In the genomic region with DNA sequence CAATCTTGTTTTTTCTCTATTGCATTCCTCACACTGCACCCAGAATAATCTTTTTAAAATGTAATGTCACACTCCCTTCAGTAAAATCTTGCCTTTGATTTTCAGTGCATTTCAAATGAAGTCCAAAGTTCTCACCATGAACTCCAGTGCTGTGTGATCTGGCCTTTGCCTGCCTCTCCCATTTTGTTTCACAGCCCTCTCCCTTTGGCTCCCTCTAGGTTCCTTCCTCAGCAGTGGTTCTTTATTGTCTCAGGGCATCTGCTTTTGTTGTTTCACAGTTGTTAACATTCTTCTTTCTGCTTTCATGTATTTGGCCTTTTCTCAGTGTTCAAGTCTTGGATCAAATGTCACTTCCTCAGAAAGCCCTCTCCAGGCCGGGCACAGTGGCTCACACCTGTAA, we compare ENCODE assay signal across 11 cellular contexts.
DNase-seq lines count a peak whose midpoint lies in the region; ATAC-seq and TF ChIP-seq lines count a peak whose summit lies in the region.
"Had no signal": no experiment of that assay in that cellular context is flagged by ENCODE, and none has a peak within 500 bp of the region (broad histone marks: within the 10 kb centered on the region; RNA-seq: fewer than 3 reads in every experiment).

No MANE protein-coding gene starts in this region.

- H3K4me2 ChIP-seq in OCI-LY7 (ENCODE audit: low read length): no peak overlapping the region
- no peak overlapping the region for H3K4me2 ChIP-seq in PC-9

- no peaks in the 10 kb centered on the region for H3K36me3 ChIP-seq in OCI-LY7 (ENCODE audit: insufficient read depth, low read length)
- no peaks in the 10 kb centered on the region for H3K36me3 ChIP-seq in PC-9 (ENCODE audit: low read depth)
- no peaks in the 10 kb centered on the region for H3K36me3 ChIP-seq in testis (ENCODE audit: low read depth, missing control alignments)
- H3K36me3 ChIP-seq in left lung: no peaks in the 10 kb centered on the region
- H3K36me3 ChIP-seq: vagina had no signal

- H3K27me3 Mint-ChIP-seq in progenitor cell of endocrine pancreas: no peaks in the 10 kb centered on the region

- H3K79me2 ChIP-seq in OCI-LY7 (ENCODE audit: insufficient read depth, low read depth, low read length) (no peaks in the 10 kb centered on the region), PC-9 (ENCODE audit: low read depth) (no peaks in the 10 kb centered on the region)

- no peaks in the 10 kb centered on the region for H3K27me3 ChIP-seq in foreskin keratinocyte
- no peaks in the 10 kb centered on the region for H3K27me3 ChIP-seq in PC-9 (ENCODE audit: insufficient read depth, low read depth)
- no peaks in the 10 kb centered on the region for H3K27me3 ChIP-seq in testis
- no peaks in the 10 kb centered on the region for H3K27me3 ChIP-seq in left lung
- H3K27me3 ChIP-seq: vagina had no signal

- peaks cover 28% of the 10 kb centered on the region for H3K4me1 Mint-ChIP-seq in progenitor cell of endocrine pancreas (ENCODE audit: low read depth)

- H3K27ac Mint-ChIP-seq in progenitor cell of endocrine pancreas: peak overlapping the region; percentile 21

- in situ Hi-C loops in GM13977 (cut with MboI; ENCODE audit: low pct_unique_long_range_greater_than_20kb, low sequenced_read_pairs, unreplicated experiment): no loop called here

- peaks cover 3% of the 10 kb centered on the region for H3K9me3 Mint-ChIP-seq in progenitor cell of endocrine pancreas (ENCODE audit: low read depth)

- H3K27ac ChIP-seq in OCI-LY7 (ENCODE audit: low read depth, low read length, poor library complexity, severe bottlenecking): no peak overlapping the region
- H3K27ac ChIP-seq in foreskin keratinocyte: no peak overlapping the region
- no peak overlapping the region for H3K27ac ChIP-seq in PC-9
- H3K27ac ChIP-seq in testis: no peak overlapping the region
- no peak overlapping the region for H3K27ac ChIP-seq in left lung
- H3K27ac ChIP-seq: RWPE1, vagina had no signal

- H3K9me2 ChIP-seq in OCI-LY7 (ENCODE audit: insufficient read depth, low read length) (no peaks in the 10 kb centered on the region), PC-9 (ENCODE audit: insufficient read depth) (no peaks in the 10 kb centered on the region)

- H4K20me1 ChIP-seq in OCI-LY7 (ENCODE audit: insufficient read depth, low read length) (no peaks in the 10 kb centered on the region), PC-9 (ENCODE audit: insufficient read depth) (no peaks in the 10 kb centered on the region)

- H3K4me1 ChIP-seq in OCI-LY7 (ENCODE audit: insufficient read depth, low read length, poor library complexity, severe bottlenecking) (peaks cover 9% of the 10 kb centered on the region), foreskin keratinocyte (no peaks in the 10 kb centered on the region), PC-9 (replicated peaks; ENCODE audit: insufficient read depth) (no peaks in the 10 kb centered on the region), testis (no peaks in the 10 kb centered on the region), left lung (peaks cover 0 to 3% of the 10 kb centered on the region in 2 donors)
- H3K4me1 ChIP-seq: vagina had no signal

- no peaks in the 10 kb centered on the region for H3F3A ChIP-seq in PC-9 (ENCODE audit: insufficient read depth, low read depth)

- TF ChIP-seq CTCF in GM13977 (IDR thresholded peaks at IDR 0.05; ENCODE audit: extremely low read depth, insufficient read depth, missing control alignments): peak; percentile 5
- peak; percentile 44; the same call in 1 of the 2 replicates for TF ChIP-seq CTCF in OCI-LY7 (conservative IDR thresholded peaks at IDR 0.05; ENCODE audit: low read length)
- peak; percentile 32 for TF ChIP-seq CTCF in foreskin keratinocyte (conservative IDR thresholded peaks at IDR 0.05)
- peak; percentile 32 for TF ChIP-seq CTCF in progenitor cell of endocrine pancreas (IDR thresholded peaks at IDR 0.05; ENCODE audit: unreplicated experiment)
- TF ChIP-seq CTCF in PC-9 (conservative IDR thresholded peaks at IDR 0.05): no peak; the same call in 1 of the 2 replicates
- no peak for TF ChIP-seq CTCF in testis (IDR thresholded peaks at IDR 0.05)
- no peak for TF ChIP-seq CTCF in left lung (IDR thresholded peaks at IDR 0.05)

- H3K4me3 ChIP-seq in OCI-LY7 (ENCODE audit: low read depth, low read length, poor library complexity, severe bottlenecking) (no peak overlapping the region), PC-9 (no peak overlapping the region), testis (no peak overlapping the region), left lung (no peak overlapping the region)
- H3K4me3 ChIP-seq: vagina had no signal

- WGBS in testis, 2 donors: 57 to 72% methylated on average over 1 of the region's 1 CpG

- no peak overlapping the region for H3K4me3 Mint-ChIP-seq in progenitor cell of endocrine pancreas (ENCODE audit: low read depth)
- H3K4me3 Mint-ChIP-seq: immature natural killer cell had no signal

- POLR2A ChIA-PET in OCI-LY7 (lab: Charles Lee) (no interaction called here), PC-9 (lab: Charles Lee; ENCODE audit: unreplicated experiment) (no interaction called here)

- DNase-seq in GM13977 (ENCODE audit: low spot score) (no peak), OCI-LY7 (ENCODE audit: low spot score) (no peak), foreskin keratinocyte (no peak), progenitor cell of endocrine pancreas (ENCODE audit: low spot score, unreplicated experiment) (no peak), PC-9 (no peak), testis (no peak), left lung (no peak)
- DNase-seq: immature natural killer cell, NCI-H1694 had no signal

- BruUV-seq in OCI-LY7 (replicated peaks; lab: Mats Ljungman, UMichigan): no TSS peak
- no TSS peak for BruUV-seq in PC-9 (replicated peaks; lab: Mats Ljungman, UMichigan)

- peaks cover 4% of the 10 kb centered on the region for H3K36me3 Mint-ChIP-seq in progenitor cell of endocrine pancreas (ENCODE audit: insufficient read depth)

- H2AFZ ChIP-seq in OCI-LY7 (ENCODE audit: low read length): peak overlapping the region; percentile 33; the same call in 1 of the 2 replicates
- H2AFZ ChIP-seq in PC-9: no peak overlapping the region

- intact Hi-C loops in OCI-LY7 (cut with micrococcal nuclease; ENCODE audit: unreplicated experiment): no loop called here
- intact Hi-C loops in PC-9 (cut with micrococcal nuclease; ENCODE audit: unreplicated experiment): no loop called here
- intact Hi-C loops in testis (cut with DNase I; ENCODE audit: low total_unique reads): no loop called here
- intact Hi-C loops in left lung (cut with DNase I): no loop called here

- no peak for TF ChIP-seq POLR2A in testis (IDR thresholded peaks at IDR 0.05)

- ATAC-seq in foreskin keratinocyte (no peak), left lung (no peak)

- no peaks in the 10 kb centered on the region for H3K9me3 ChIP-seq in OCI-LY7 (ENCODE audit: low read length)
- no peaks in the 10 kb centered on the region for H3K9me3 ChIP-seq in PC-9 (ENCODE audit: insufficient read depth, low read depth)
- no peaks in the 10 kb centered on the region for H3K9me3 ChIP-seq in testis
- H3K9me3 ChIP-seq in left lung: no peaks in the 10 kb centered on the region
- H3K9me3 ChIP-seq: vagina had no signal

- CTCF ChIA-PET in OCI-LY7 (lab: Charles Lee; ENCODE audit: unreplicated experiment): no interaction called here
- CTCF ChIA-PET in PC-9 (lab: Charles Lee): no interaction called here

Comparison
In these comparisons a context has a peak if more than half of its experiments do, and no peak if none do; other contexts are left out.
1. CTCF ChIP-seq: peak in GM13977 (single experiment), OCI-LY7 (single experiment), foreskin keratinocyte (single experiment) and progenitor cell of endocrine pancreas (single experiment); none in PC-9 (single experiment), testis (0 of 3) and left lung (0 of 2).